In the genomic region with DNA sequence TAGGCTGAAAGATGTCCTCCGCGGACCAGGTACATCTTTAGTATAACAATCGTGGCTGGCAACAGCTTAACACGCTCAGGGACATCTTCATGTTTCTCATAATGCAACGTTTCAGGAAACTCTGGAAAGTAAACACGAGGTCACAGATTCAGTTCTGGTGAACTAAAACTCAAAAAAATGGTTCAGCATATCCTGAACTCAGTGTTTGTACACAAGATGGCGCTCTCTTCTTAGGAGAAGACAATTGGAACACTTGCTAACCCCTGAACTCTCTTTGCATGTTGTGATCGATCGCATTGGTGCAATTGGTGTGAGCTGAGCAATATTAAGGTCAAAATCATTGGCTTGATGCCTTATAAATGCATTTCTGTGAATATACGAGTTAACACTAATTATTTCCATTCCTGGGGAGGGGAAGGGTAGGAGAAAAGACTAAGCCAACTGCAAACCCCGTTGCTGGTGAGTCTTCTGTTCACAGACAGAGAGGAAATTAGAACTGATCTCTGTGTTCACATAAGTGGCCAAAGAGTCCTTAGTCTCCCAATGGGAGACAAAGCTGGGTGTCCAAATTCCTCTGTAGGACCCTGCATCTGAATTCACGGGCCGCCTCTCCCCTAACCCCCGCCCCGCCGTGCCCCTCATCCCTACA, we compare ENCODE assay signal across 9 cellular contexts. TPM values are rescaled to one million over a fixed set of nuclear protein-coding genes. Genes with fewer than 3 reads are reported as not detected.
DNase-seq lines count a peak whose midpoint lies in the region; ATAC-seq and TF ChIP-seq lines count a peak whose summit lies in the region.
"Had no signal": no experiment of that assay in that cellular context is flagged by ENCODE, and none has a peak within 500 bp of the region (broad histone marks: within the 10 kb centered on the region; RNA-seq: fewer than 3 reads in every experiment).

No MANE protein-coding gene starts in this region.

- H3K9me3 ChIP-seq in esophagus squamous epithelium, result no peaks in the 10 kb centered on the region
- H3K9me3 ChIP-seq in naive thymus-derived CD4-positive, alpha-beta T cell (ENCODE audit: control insufficient read depth in 2 of 3, low read length in 3 of 3), result no peaks in the 10 kb centered on the region
- H3K9me3 ChIP-seq in MG63, result no peaks in the 10 kb centered on the region

- peak; percentile 82 for DNase-seq in AG20443 (ENCODE audit: low spot score)
- DNase-seq in NCI-H146 treated with DMSO at 0.1 percent for 48 hours (lab: John Stamatoyannopoulos, UW; ENCODE audit: unreplicated experiment), result peak; percentile 85
- peak in 14 of 34 experiments; percentile 6 to 45 (median 18) for DNase-seq in T-cell
- no peak for DNase-seq in esophagus squamous epithelium (lab: John Stamatoyannopoulos, UW)
- DNase-seq in naive thymus-derived CD4-positive, alpha-beta T cell, result peak in 7 of 9 donors; percentile 16 to 59 (median 50)
- DNase-seq in MG63, result no peak

- H3K4me3 ChIP-seq in esophagus squamous epithelium (peak overlapping the region in 1 of 4 donors; percentile 10), MG63 (no peak overlapping the region)
- H3K4me3 ChIP-seq in naive thymus-derived CD4-positive, alpha-beta T cell (ENCODE audit: low read length), result no peak overlapping the region

- intact Hi-C loops in esophagus squamous epithelium (cut with DNase I), result loop anchor here (5.0 kb wide), 1 partner anchor 206 kb away; no protein-coding TSS in a partner anchor
- intact Hi-C loops in naive thymus-derived CD4-positive, alpha-beta T cell (cut with micrococcal nuclease), result loop anchor here (1.0 to 5.0 kb wide), 3 partner anchors 208 to 606 kb away; no protein-coding TSS in a partner anchor

- H3K36me3 Mint-ChIP-seq in T-cell, result no peaks in the 10 kb centered on the region
- H3K36me3 Mint-ChIP-seq in naive thymus-derived CD4-positive, alpha-beta T cell, result no peaks in the 10 kb centered on the region

- H3K9me3 Mint-ChIP-seq in T-cell, result no peaks in the 10 kb centered on the region
- no peaks in the 10 kb centered on the region for H3K9me3 Mint-ChIP-seq in naive thymus-derived CD4-positive, alpha-beta T cell

- H3K4me3 Mint-ChIP-seq in T-cell, result no peak overlapping the region
- H3K4me3 Mint-ChIP-seq in naive thymus-derived CD4-positive, alpha-beta T cell, result peak overlapping the region in 1 of 10 donors; percentile 6

- CTCF ChIA-PET in T-cell (lab: Charles Lee), result interaction anchor here (0.6 to 2.0 kb wide), 11 partner anchors 10 to 226 kb away, joined by 3 to 15 read pairs (median 4); no protein-coding TSS in a partner anchor
- CTCF ChIA-PET in naive thymus-derived CD4-positive, alpha-beta T cell (lab: Charles Lee), result interaction anchor here (0.6 to 1.4 kb wide), 9 partner anchors 12 to 217 kb away, joined by 3 to 6 read pairs (median 3); no protein-coding TSS in a partner anchor

- H3K27me3 ChIP-seq in esophagus squamous epithelium, result peaks cover 0 to 5% (median 0%) of the 10 kb centered on the region in 4 donors
- H3K27me3 ChIP-seq in naive thymus-derived CD4-positive, alpha-beta T cell (ENCODE audit: control insufficient read depth in 2 of 2, insufficient read depth in 2 of 2, low read length in 2 of 2), result no peaks in the 10 kb centered on the region
- H3K27me3 ChIP-seq in MG63, result no peaks in the 10 kb centered on the region

- H3K4me1 Mint-ChIP-seq in T-cell, result peaks cover 8 to 10% (median 10%) of the 10 kb centered on the region in 3 donors
- peaks cover 0 to 7% (median 5%) of the 10 kb centered on the region in 7 donors for H3K4me1 Mint-ChIP-seq in naive thymus-derived CD4-positive, alpha-beta T cell

- WGBS in esophagus squamous epithelium, 2 donors, result 21 to 36% methylated on average over 13 to 16 of the region's 16 CpGs

- H3K27ac ChIP-seq in esophagus squamous epithelium, result no peak overlapping the region
- H3K27ac ChIP-seq in naive thymus-derived CD4-positive, alpha-beta T cell (ENCODE audit: low read depth, low read length), result no peak overlapping the region

- peaks cover 5 to 18% of the 10 kb centered on the region in 2 donors for H3K27me3 Mint-ChIP-seq in T-cell
- peaks cover 10 to 26% (median 14%) of the 10 kb centered on the region in 5 donors for H3K27me3 Mint-ChIP-seq in naive thymus-derived CD4-positive, alpha-beta T cell

- TF ChIP-seq POLR2A in esophagus squamous epithelium (IDR thresholded peaks at IDR 0.05), result no peak

- peaks cover 0 to 37% (median 0%) of the 10 kb centered on the region in 3 donors for H3K4me1 ChIP-seq in esophagus squamous epithelium
- peaks cover 0 to 8% of the 10 kb centered on the region in 2 donors for H3K4me1 ChIP-seq in naive thymus-derived CD4-positive, alpha-beta T cell (ENCODE audit: control insufficient read depth in 2 of 2, insufficient read depth in 2 of 2, low read length in 2 of 2)

- no peak overlapping the region for H3K27ac Mint-ChIP-seq in T-cell
- H3K27ac Mint-ChIP-seq in naive thymus-derived CD4-positive, alpha-beta T cell, result no peak overlapping the region

- POLR2A ChIA-PET in T-cell (lab: Charles Lee), result no interaction called here
- POLR2A ChIA-PET in naive thymus-derived CD4-positive, alpha-beta T cell (lab: Charles Lee), result no interaction called here

- ATAC-seq in HG02759 (IDR thresholded peaks at IDR 0.05; ENCODE audit: unreplicated experiment), result peak; percentile 80
- peak; percentile 38 to 72 (median 56) for ATAC-seq in T-cell (replicated peaks in 1 of 4)
- ATAC-seq in naive thymus-derived CD4-positive, alpha-beta T cell, result peak; percentile 78

- no peaks in the 10 kb centered on the region for H3K36me3 ChIP-seq in esophagus squamous epithelium
- H3K36me3 ChIP-seq in naive thymus-derived CD4-positive, alpha-beta T cell (ENCODE audit: control insufficient read depth in 2 of 3, insufficient read depth in 3 of 3, low read length in 3 of 3), result no peaks in the 10 kb centered on the region
- H3K36me3 ChIP-seq in MG63, result no peaks in the 10 kb centered on the region

- TF ChIP-seq CTCF in GM12873 (IDR thresholded peaks at IDR 0.05; ENCODE audit: insufficient read depth, low read depth, low read length, missing control alignments) (peak; percentile 83), esophagus squamous epithelium (IDR thresholded peaks at IDR 0.05) (peak; percentile 65 to 86 (median 78))

RNA-seq across cellular contexts. Expression of a gene that starts 52.6 kb away (rescaled TPM):
- not detected for total RNA-seq in T-cell
- 1 to 10 TPM in 1 of 4 donors, under 1 TPM in 3; 0.38 to 5.0 (median 0.60) TPM for total RNA-seq in esophagus squamous epithelium
- total RNA-seq in naive thymus-derived CD4-positive, alpha-beta T cell, result not detected
- not detected for polyA plus RNA-seq in naive thymus-derived CD4-positive, alpha-beta T cell
- total RNA-seq in MG63 (2014; rRNA removed; shearing (Covaris generic); ENCODE audit: low replicate concordance), result 3.8 and 6.8 TPM in 2 replicates
- total RNA-seq: T-helper 2 cell treated with Interferon-gamma antibody and Interleukin-4, amounts not matched to agents 100 ng/mL and 5 ng/mL, for 36 hours had no signal

Comparison
In these comparisons a context has a peak if more than half of its experiments do, and no peak if none do; other contexts are left out.
1. DNase-seq: peak in AG20443 (single experiment), NCI-H146 treated with DMSO at 0.1 percent for 48 hours (single experiment) and naive thymus-derived CD4-positive, alpha-beta T cell (7 of 9); none in esophagus squamous epithelium (single experiment) and MG63 (single experiment).
2. Peak in every context shown above with its lines, with median percentiles within 50 percentile points of each other: ATAC-seq.